Comparison of ENCODE assay signal across 1 cellular context in the genomic region with DNA sequence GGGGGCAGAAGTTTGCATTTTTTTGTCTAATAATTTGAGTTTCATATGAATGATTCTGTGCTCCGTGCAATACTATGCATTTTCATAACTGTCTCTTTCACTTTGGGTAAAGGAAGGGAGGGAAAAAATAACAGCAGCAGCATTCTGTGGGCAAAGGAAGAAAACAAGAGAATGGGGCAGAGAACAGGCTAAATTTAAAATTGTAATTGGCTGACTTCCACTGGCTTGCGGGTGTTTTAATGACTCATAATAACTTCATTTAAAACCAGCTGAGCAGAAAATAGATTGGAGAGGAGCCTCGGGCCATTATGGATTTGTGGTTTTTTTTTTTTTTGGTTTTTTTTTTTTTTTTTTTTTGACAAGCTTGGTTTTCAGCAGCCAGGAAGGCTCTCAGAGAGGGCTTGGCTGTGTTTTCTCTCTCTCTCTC.
TF ChIP-seq lines count a peak whose summit lies in the region.

No MANE protein-coding gene starts in this region.

TF ChIP-seq in GM23338, 12 proteins besides CTCF, POLR2A, EP300 and RAD21 (continued from another document):
- TF ChIP-seq, protein P1, sequence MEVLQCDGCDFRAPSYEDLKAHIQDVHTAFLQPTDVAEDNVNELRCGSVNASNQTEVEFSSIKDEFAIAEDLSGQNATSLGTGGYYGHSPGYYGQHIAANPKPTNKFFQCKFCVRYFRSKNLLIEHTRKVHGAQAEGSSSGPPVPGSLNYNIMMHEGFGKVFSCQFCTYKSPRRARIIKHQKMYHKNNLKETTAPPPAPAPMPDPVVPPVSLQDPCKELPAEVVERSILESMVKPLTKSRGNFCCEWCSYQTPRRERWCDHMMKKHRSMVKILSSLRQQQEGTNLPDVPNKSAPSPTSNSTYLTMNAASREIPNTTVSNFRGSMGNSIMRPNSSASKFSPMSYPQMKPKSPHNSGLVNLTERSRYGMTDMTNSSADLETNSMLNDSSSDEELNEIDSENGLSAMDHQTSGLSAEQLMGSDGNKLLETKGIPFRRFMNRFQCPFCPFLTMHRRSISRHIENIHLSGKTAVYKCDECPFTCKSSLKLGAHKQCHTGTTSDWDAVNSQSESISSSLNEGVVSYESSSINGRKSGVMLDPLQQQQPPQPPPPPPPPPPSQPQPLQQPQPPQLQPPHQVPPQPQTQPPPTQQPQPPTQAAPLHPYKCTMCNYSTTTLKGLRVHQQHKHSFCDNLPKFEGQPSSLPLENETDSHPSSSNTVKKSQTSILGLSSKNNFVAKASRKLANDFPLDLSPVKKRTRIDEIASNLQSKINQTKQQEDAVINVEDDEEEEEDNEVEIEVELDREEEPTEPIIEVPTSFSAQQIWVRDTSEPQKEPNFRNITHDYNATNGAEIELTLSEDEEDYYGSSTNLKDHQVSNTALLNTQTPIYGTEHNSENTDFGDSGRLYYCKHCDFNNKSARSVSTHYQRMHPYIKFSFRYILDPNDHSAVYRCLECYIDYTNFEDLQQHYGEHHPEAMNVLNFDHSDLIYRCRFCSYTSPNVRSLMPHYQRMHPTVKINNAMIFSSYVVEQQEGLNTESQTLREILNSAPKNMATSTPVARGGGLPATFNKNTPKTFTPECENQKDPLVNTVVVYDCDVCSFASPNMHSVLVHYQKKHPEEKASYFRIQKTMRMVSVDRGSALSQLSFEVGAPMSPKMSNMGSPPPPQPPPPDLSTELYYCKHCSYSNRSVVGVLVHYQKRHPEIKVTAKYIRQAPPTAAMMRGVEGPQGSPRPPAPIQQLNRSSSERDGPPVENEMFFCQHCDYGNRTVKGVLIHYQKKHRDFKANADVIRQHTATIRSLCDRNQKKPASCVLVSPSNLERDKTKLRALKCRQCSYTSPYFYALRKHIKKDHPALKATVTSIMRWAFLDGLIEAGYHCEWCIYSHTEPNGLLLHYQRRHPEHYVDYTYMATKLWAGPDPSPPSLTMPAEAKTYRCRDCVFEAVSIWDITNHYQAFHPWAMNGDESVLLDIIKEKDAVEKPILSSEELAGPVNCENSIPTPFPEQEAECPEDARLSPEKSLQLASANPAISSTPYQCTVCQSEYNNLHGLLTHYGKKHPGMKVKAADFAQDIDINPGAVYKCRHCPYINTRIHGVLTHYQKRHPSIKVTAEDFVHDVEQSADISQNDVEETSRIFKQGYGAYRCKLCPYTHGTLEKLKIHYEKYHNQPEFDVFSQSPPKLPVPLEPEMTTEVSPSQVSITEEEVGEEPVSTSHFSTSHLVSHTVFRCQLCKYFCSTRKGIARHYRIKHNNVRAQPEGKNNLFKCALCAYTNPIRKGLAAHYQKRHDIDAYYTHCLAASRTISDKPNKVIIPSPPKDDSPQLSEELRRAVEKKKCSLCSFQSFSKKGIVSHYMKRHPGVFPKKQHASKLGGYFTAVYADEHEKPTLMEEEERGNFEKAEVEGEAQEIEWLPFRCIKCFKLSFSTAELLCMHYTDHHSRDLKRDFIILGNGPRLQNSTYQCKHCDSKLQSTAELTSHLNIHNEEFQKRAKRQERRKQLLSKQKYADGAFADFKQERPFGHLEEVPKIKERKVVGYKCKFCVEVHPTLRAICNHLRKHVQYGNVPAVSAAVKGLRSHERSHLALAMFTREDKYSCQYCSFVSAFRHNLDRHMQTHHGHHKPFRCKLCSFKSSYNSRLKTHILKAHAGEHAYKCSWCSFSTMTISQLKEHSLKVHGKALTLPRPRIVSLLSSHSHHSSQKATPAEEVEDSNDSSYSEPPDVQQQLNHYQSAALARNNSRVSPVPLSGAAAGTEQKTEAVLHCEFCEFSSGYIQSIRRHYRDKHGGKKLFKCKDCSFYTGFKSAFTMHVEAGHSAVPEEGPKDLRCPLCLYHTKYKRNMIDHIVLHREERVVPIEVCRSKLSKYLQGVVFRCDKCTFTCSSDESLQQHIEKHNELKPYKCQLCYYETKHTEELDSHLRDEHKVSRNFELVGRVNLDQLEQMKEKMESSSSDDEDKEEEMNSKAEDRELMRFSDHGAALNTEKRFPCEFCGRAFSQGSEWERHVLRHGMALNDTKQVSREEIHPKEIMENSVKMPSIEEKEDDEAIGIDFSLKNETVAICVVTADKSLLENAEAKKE (CRISPR knock-in tag; IDR thresholded peaks at IDR 0.05) = no peak
- TF ChIP-seq CREB1 (CRISPR knock-in tag; IDR thresholded peaks at IDR 0.05; ENCODE audit: low read depth) (no peak), ZNF331 (CRISPR knock-in tag; IDR thresholded peaks at IDR 0.05; ENCODE audit: low read depth) (no peak), STAT1 (IDR thresholded peaks at IDR 0.05; ENCODE audit: unreplicated experiment) (no peak), JUNB (IDR thresholded peaks at IDR 0.05; ENCODE audit: unreplicated experiment) (no peak), NANOG (IDR thresholded peaks at IDR 0.05; ENCODE audit: borderline replicate concordance) (no peak), POLR2AphosphoS5 (IDR thresholded peaks at IDR 0.05; ENCODE audit: low read depth) (no peak)
